In genomic region chr7:51314726-51315125, GRCh38 we compare ENCODE assay signal across 1 cellular context.
TF ChIP-seq lines count a peak whose summit lies in the region.

No MANE protein-coding gene starts in this region.

TF ChIP-seq in H1, 55 proteins besides CTCF, POLR2A, EP300 and RAD21:
- TF ChIP-seq KDM4A (IDR thresholded peaks at IDR 0.05; ENCODE audit: low read depth, low read length, severe bottlenecking) (no peak), USF2 (IDR thresholded peaks at IDR 0.05; ENCODE audit: low read length) (no peak), SIRT6 (IDR thresholded peaks at IDR 0.05; ENCODE audit: low read length) (no peak), ASH2L (IDR thresholded peaks at IDR 0.05; ENCODE audit: low read length) (no peak), SIX5 (IDR thresholded peaks at IDR 0.05; ENCODE audit: low read depth, low read length) (no peak), POLR2AphosphoS5 (IDR thresholded peaks at IDR 0.05; ENCODE audit: low read depth, low read length) (no peak), TCF12 (IDR thresholded peaks at IDR 0.05; ENCODE audit: low read depth, low read length) (no peak), SP2 (IDR thresholded peaks at IDR 0.05; ENCODE audit: low read length) (no peak), MAX (IDR thresholded peaks at IDR 0.05) (no peak), TEAD4 (IDR thresholded peaks at IDR 0.05; ENCODE audit: low read depth, low read length) (no peak), KDM5A (IDR thresholded peaks at IDR 0.05; ENCODE audit: low read length) (no peak), CHD2 (IDR thresholded peaks at IDR 0.05; ENCODE audit: low read length) (no peak), RXRA (IDR thresholded peaks at IDR 0.05; ENCODE audit: insufficient read depth, low read depth, low read length) (no peak), GABPA (IDR thresholded peaks at IDR 0.05; ENCODE audit: borderline replicate concordance, insufficient read depth, low read length) (no peak)
TF ChIP-seq in H1: peak in this region for 0.
